ENCODE assay signal across 9 cellular contexts in genomic region chr19:43699506-43700367, GRCh38. TPM values are rescaled to one million over a fixed set of nuclear protein-coding genes. Genes with fewer than 3 reads are reported as not detected.
DNase-seq lines count a peak whose midpoint lies in the region; ATAC-seq, FAIRE-seq and TF ChIP-seq lines count a peak whose summit lies in the region.
"Had no signal": no experiment of that assay in that cellular context is flagged by ENCODE, and none has a peak within 500 bp of the region (broad histone marks: within the 10 kb centered on the region; RNA-seq: fewer than 3 reads in every experiment).

No MANE protein-coding gene starts in this region.

- H2AFZ ChIP-seq in OCI-LY3 (ENCODE audit: low read depth, low read length) (peak overlapping the region; percentile 56; the same call in 1 of the 2 replicates), Karpas-422 (ENCODE audit: low read length) (no peak overlapping the region)

- H4K20me1 ChIP-seq in OCI-LY3 (ENCODE audit: insufficient read depth, low read length): no peaks in the 10 kb centered on the region
- H4K20me1 ChIP-seq in Karpas-422 (ENCODE audit: insufficient read depth, low read depth, low read length): no peaks in the 10 kb centered on the region

- intact Hi-C loops in CD8-positive, alpha-beta T cell (cut with DNase I, micrococcal nuclease): loop anchor here in 1 of 2 experiments (2.0 kb wide), 1 partner anchor 31 kb away; no protein-coding TSS in a partner anchor

- no peak for DNase-seq in CD8-positive, alpha-beta T cell
- DNase-seq in endodermal cell (peak; percentile 91), HTR-8/SVneo (ENCODE audit: insufficient read length, low spot score) (no peak), Karpas-422 (no peak), NCI-H1694 (lab: John Stamatoyannopoulos, UW) (no peak), dedifferentiated amniotic fluid mesenchymal stem cell (ENCODE audit: extremely low spot score) (no peak)

- no peak for TF ChIP-seq CTCF in CD8-positive, alpha-beta T cell (IDR thresholded peaks at IDR 0.05)
- TF ChIP-seq CTCF in OCI-LY3 (IDR thresholded peaks at IDR 0.05; ENCODE audit: low read depth, low read length) (no peak), endodermal cell (conservative IDR thresholded peaks at IDR 0.05) (peak; percentile 56)

- no peak overlapping the region for H3K4me3 ChIP-seq in CD8-positive, alpha-beta T cell (ENCODE audit: low read depth, low read length)
- H3K4me3 ChIP-seq in OCI-LY3 (ENCODE audit: low read length): no peak overlapping the region
- no peak overlapping the region for H3K4me3 ChIP-seq in endodermal cell (ENCODE audit: low read length)
- peak overlapping the region in 1 of 2 donors; percentile 62 for H3K4me3 ChIP-seq in muscle layer of duodenum (ENCODE audit: low read depth in 1 of 2, low read length in 2 of 2)
- H3K4me3 ChIP-seq in Karpas-422 (ENCODE audit: low read length): no peak overlapping the region

- FAIRE-seq in HTR-8/SVneo (lab: Jason Lieb, UNC): no peak

- no peaks in the 10 kb centered on the region for H3K9me3 ChIP-seq in CD8-positive, alpha-beta T cell (ENCODE audit: low read length)
- H3K9me3 ChIP-seq in OCI-LY3 (ENCODE audit: insufficient read depth, low read length) (no peaks in the 10 kb centered on the region), endodermal cell (ENCODE audit: control insufficient read depth, low read length) (peaks cover 5% of the 10 kb centered on the region), muscle layer of duodenum (ENCODE audit: control insufficient read depth in 1 of 2, low read length in 2 of 2) (peaks cover 2 to 3% of the 10 kb centered on the region in 2 donors), Karpas-422 (ENCODE audit: low read length) (no peaks in the 10 kb centered on the region; the same call in 1 of the 2 replicates)

- H3K27ac Mint-ChIP-seq in CD8-positive, alpha-beta T cell: peak overlapping the region; percentile 78
- no peak overlapping the region for H3K27ac Mint-ChIP-seq in endodermal cell

- H3K27me3 Mint-ChIP-seq in CD8-positive, alpha-beta T cell (ENCODE audit: low read depth): peaks cover 25% of the 10 kb centered on the region
- peaks cover 60% of the 10 kb centered on the region for H3K27me3 Mint-ChIP-seq in endodermal cell (ENCODE audit: insufficient read depth)

- H3K27ac ChIP-seq in CD8-positive, alpha-beta T cell (ENCODE audit: low read depth, low read length): no peak overlapping the region
- peak overlapping the region; percentile 75 for H3K27ac ChIP-seq in OCI-LY3 (ENCODE audit: low read length)
- H3K27ac ChIP-seq in endodermal cell (ENCODE audit: low read depth, low read length): no peak overlapping the region
- H3K27ac ChIP-seq in muscle layer of duodenum (ENCODE audit: low read length): peak overlapping the region; percentile 61
- H3K27ac ChIP-seq in Karpas-422 (ENCODE audit: low read length): no peak overlapping the region

- no peaks in the 10 kb centered on the region for H3K36me3 Mint-ChIP-seq in CD8-positive, alpha-beta T cell
- no peaks in the 10 kb centered on the region for H3K36me3 Mint-ChIP-seq in endodermal cell (ENCODE audit: low read depth)

- H3K36me3 ChIP-seq in CD8-positive, alpha-beta T cell (ENCODE audit: insufficient read depth, low read length): no peaks in the 10 kb centered on the region
- H3K36me3 ChIP-seq in OCI-LY3 (replicated peaks; ENCODE audit: low read depth, low read length) (no peaks in the 10 kb centered on the region), endodermal cell (ENCODE audit: control insufficient read depth, insufficient read depth, low read length) (no peaks in the 10 kb centered on the region), muscle layer of duodenum (ENCODE audit: control insufficient read depth in 1 of 2, insufficient read depth in 2 of 2, low read length in 2 of 2) (no peaks in the 10 kb centered on the region), Karpas-422 (ENCODE audit: insufficient read depth, low read length) (no peaks in the 10 kb centered on the region)

- POLR2A ChIA-PET in CD8-positive, alpha-beta T cell (lab: Charles Lee): no interaction called here

- no peak for ATAC-seq in CD8-positive, alpha-beta T cell

- no peaks in the 10 kb centered on the region for H3K9me2 ChIP-seq in Karpas-422 (replicated peaks; ENCODE audit: insufficient read depth, low read length)

- 27 to 42% methylated on average over 13 to 46 of the region's 46 CpGs for whole genome bisulfite sequencing in endodermal cell (ENCODE audit: insufficient coverage in 1 of 2, insufficient read length in 1 of 2), 2 experiments

- H3K9ac ChIP-seq in OCI-LY3 (ENCODE audit: low read length) (peak overlapping the region; percentile 49), endodermal cell (ENCODE audit: extremely low read depth, low read length, poor library complexity, severe bottlenecking) (no peak overlapping the region), Karpas-422 (ENCODE audit: low read length) (no peak overlapping the region)

- H3K4me2 ChIP-seq in OCI-LY3 (ENCODE audit: low read length) (peak overlapping the region; percentile 68), Karpas-422 (ENCODE audit: low read depth, low read length, poor library complexity, severe bottlenecking) (no peak overlapping the region)

- peaks cover 14% of the 10 kb centered on the region for H3K4me1 ChIP-seq in CD8-positive, alpha-beta T cell (ENCODE audit: insufficient read depth, low read length)
- H3K4me1 ChIP-seq in OCI-LY3 (ENCODE audit: low read length) (peaks cover 23% of the 10 kb centered on the region), endodermal cell (ENCODE audit: control insufficient read depth, insufficient read depth, low read length) (no peaks in the 10 kb centered on the region), muscle layer of duodenum (ENCODE audit: control insufficient read depth in 1 of 2, insufficient read depth in 2 of 2, low read length in 2 of 2) (peaks cover 4 to 5% of the 10 kb centered on the region in 2 donors), Karpas-422 (ENCODE audit: low read length) (no peaks in the 10 kb centered on the region)

- H3K79me2 ChIP-seq in OCI-LY3 (ENCODE audit: low read length) (no peaks in the 10 kb centered on the region), Karpas-422 (ENCODE audit: low read length) (no peaks in the 10 kb centered on the region)

- peaks cover 4% of the 10 kb centered on the region for H3K9me3 Mint-ChIP-seq in CD8-positive, alpha-beta T cell
- peaks cover 4% of the 10 kb centered on the region for H3K9me3 Mint-ChIP-seq in endodermal cell

- H3K27me3 ChIP-seq in CD8-positive, alpha-beta T cell (ENCODE audit: insufficient read depth, low read length): no peaks in the 10 kb centered on the region
- no peaks in the 10 kb centered on the region for H3K27me3 ChIP-seq in OCI-LY3 (ENCODE audit: low read depth, low read length)
- peaks cover 13% of the 10 kb centered on the region for H3K27me3 ChIP-seq in endodermal cell (ENCODE audit: control insufficient read depth, insufficient read depth, low read length, poor library complexity, severe bottlenecking)
- no peaks in the 10 kb centered on the region for H3K27me3 ChIP-seq in muscle layer of duodenum (ENCODE audit: low read depth, low read length)
- H3K27me3 ChIP-seq in Karpas-422 (ENCODE audit: low read length): no peaks in the 10 kb centered on the region

- CTCF ChIA-PET in CD8-positive, alpha-beta T cell (lab: Charles Lee): no interaction called here

- H3K4me1 Mint-ChIP-seq in CD8-positive, alpha-beta T cell (ENCODE audit: low read depth): peaks cover 24% of the 10 kb centered on the region
- peaks cover 5% of the 10 kb centered on the region for H3K4me1 Mint-ChIP-seq in endodermal cell

- peak overlapping the region; percentile 80 for H3K4me3 Mint-ChIP-seq in CD8-positive, alpha-beta T cell
- H3K4me3 Mint-ChIP-seq in endodermal cell: peak overlapping the region; percentile 21

RNA-seq across cellular contexts. Expression of gene IRGC, which starts 16.1 kb away (rescaled TPM):
- not detected for total RNA-seq in CD8-positive, alpha-beta T cell
- not detected for total RNA-seq in endodermal cell
- polyA plus RNA-seq in endodermal cell (2013, experiment 1 of 2): not detected
- not detected for polyA plus RNA-seq in endodermal cell (2013, experiment 2 of 2)
- total RNA-seq in Karpas-422 (2014; rRNA removed; shearing (Covaris generic); ENCODE audit: low replicate concordance): not detected in 2 replicates
- total RNA-seq: lower leg skin had no signal

RNA-seq across cellular contexts. Expression of gene PLAUR, which starts 29.8 kb away (rescaled TPM):
- 1 to 10 TPM; 6.9 to 7.8 TPM for total RNA-seq in CD8-positive, alpha-beta T cell
- 10 to 100 TPM; 14.7 to 21.5 TPM for total RNA-seq in endodermal cell
- polyA plus RNA-seq in endodermal cell (2013, experiment 1 of 2): 20.1 TPM
- 17.1 TPM for polyA plus RNA-seq in endodermal cell (2013, experiment 2 of 2)
- not detected in 2 replicates for total RNA-seq in Karpas-422 (2014; rRNA removed; shearing (Covaris generic); ENCODE audit: low replicate concordance)

RNA-seq across cellular contexts. Expression of gene SMG9, which starts 55.0 kb away (rescaled TPM):
- total RNA-seq in CD8-positive, alpha-beta T cell: 10 to 100 TPM; 32.2 to 34.3 TPM
- 10 to 100 TPM; 44.6 to 53.8 TPM for total RNA-seq in endodermal cell
- polyA plus RNA-seq in endodermal cell (2013, experiment 1 of 2): 43.1 TPM
- 38.6 TPM for polyA plus RNA-seq in endodermal cell (2013, experiment 2 of 2)
- total RNA-seq in Karpas-422 (2014; rRNA removed; shearing (Covaris generic); ENCODE audit: low replicate concordance): 11.0 and 27.8 TPM in 2 replicates

Comparison
In these comparisons a context has a peak if more than half of its experiments do, and no peak if none do; other contexts are left out.
1. H3K27ac ChIP-seq: peak in OCI-LY3 (single experiment) and muscle layer of duodenum (single experiment); none in CD8-positive, alpha-beta T cell (single experiment), endodermal cell (single experiment) and Karpas-422 (single experiment).